Comparison of ENCODE assay signal across 1 cellular context in genomic region chr7:7104314-7104698, GRCh38.
A peak's percentile ranks its signal among the peaks of the same experiment; 100 is the strongest.
TF ChIP-seq lines count a peak whose summit lies in the region.

No MANE protein-coding gene starts in this region.

TF ChIP-seq in K562, 482 proteins besides CTCF, POLR2A, EP300 and RAD21 (continues in another document):
- no peak for TF ChIP-seq ZNF707 (CRISPR knock-in tag; conservative IDR thresholded peaks at IDR 0.05)
- peak; percentile 79; the same call in 1 of the 2 replicates for TF ChIP-seq KLF16 (IDR thresholded peaks at IDR 0.05)
- TF ChIP-seq TFAP4 (CRISPR knock-in tag; IDR thresholded peaks at IDR 0.05; ENCODE audit: borderline replicate concordance): no peak
- TF ChIP-seq POLR2AphosphoS5 (IDR thresholded peaks at IDR 0.05; ENCODE audit: control insufficient read depth, insufficient read depth, low read depth, low read length): peak; percentile 86
- no peak for TF ChIP-seq ZNF354B (CRISPR knock-in tag; IDR thresholded peaks at IDR 0.05)
- no peak for TF ChIP-seq POLR3A (IDR thresholded peaks at IDR 0.05; ENCODE audit: borderline replicate concordance, extremely low read depth, insufficient read depth, insufficient read length)
- no peak for TF ChIP-seq ZBED1 (IDR thresholded peaks at IDR 0.05)
- TF ChIP-seq TAL1 (IDR thresholded peaks at IDR 0.05): peak; percentile 87
- TF ChIP-seq MGA (IDR thresholded peaks at IDR 0.05): no peak
- TF ChIP-seq ZNF551 (CRISPR knock-in tag; IDR thresholded peaks at IDR 0.05): no peak
- TF ChIP-seq SMAD2 (IDR thresholded peaks at IDR 0.05; ENCODE audit: low read depth, low read length): no peak
- TF ChIP-seq MECOM (CRISPR knock-in tag; IDR thresholded peaks at IDR 0.05): 0 out of 2 replicates have a peak, but pooled peaks have one; percentile 33
- peak; percentile 44; the same call in 1 of the 2 replicates for TF ChIP-seq SUPT5H (IDR thresholded peaks at IDR 0.05)
- TF ChIP-seq SMARCA4 (IDR thresholded peaks at IDR 0.05): peak; percentile 92
- peak; percentile 53; the same call in 1 of the 2 replicates for TF ChIP-seq ZKSCAN8 (CRISPR knock-in tag; IDR thresholded peaks at IDR 0.05)
- peak; percentile 57 for TF ChIP-seq SMARCB1 (IDR thresholded peaks at IDR 0.05; ENCODE audit: insufficient read length, low read depth)
- TF ChIP-seq PHF20 (IDR thresholded peaks at IDR 0.05; ENCODE audit: partially characterized antibody): no peak
- no peak for TF ChIP-seq SFPQ (IDR thresholded peaks at IDR 0.05; ENCODE audit: low read depth, low read length)
- TF ChIP-seq MYNN (IDR thresholded peaks at IDR 0.05): no peak
- no peak for TF ChIP-seq MYNN (CRISPR knock-in tag; IDR thresholded peaks at IDR 0.05)
- TF ChIP-seq PBX2 (CRISPR knock-in tag; IDR thresholded peaks at IDR 0.05; ENCODE audit: low read depth): no peak
- peak; percentile 86 for TF ChIP-seq PBX2 (tag; conservative IDR thresholded peaks at IDR 0.05; ENCODE audit: low read depth)
- TF ChIP-seq MTA2 (IDR thresholded peaks at IDR 0.05; ENCODE audit: low read depth): peak; percentile 56
- peak; percentile 55 for TF ChIP-seq TBP (optimal IDR thresholded peaks at IDR 0.05; ENCODE audit: low read depth, low read length)
- TF ChIP-seq ZMIZ1 (IDR thresholded peaks at IDR 0.05; ENCODE audit: low read depth in 2 of 2, low read length in 2 of 2): peak in 1 of 2 experiments; percentile 66; a peak in 1 of 4 replicates
- TF ChIP-seq SMARCC2 (IDR thresholded peaks at IDR 0.05; ENCODE audit: low read depth): peak; percentile 34; the same call in 1 of the 2 replicates
- no peak for TF ChIP-seq CEBPG (CRISPR knock-in tag; IDR thresholded peaks at IDR 0.05)
- no peak for TF ChIP-seq CEBPG (tag; conservative IDR thresholded peaks at IDR 0.05 in 1 of 2, IDR thresholded peaks at IDR 0.05 in 1 of 2)
- TF ChIP-seq SIRT6 (IDR thresholded peaks at IDR 0.05; ENCODE audit: low read depth, low read length): no peak
- TF ChIP-seq NFIC (IDR thresholded peaks at IDR 0.05): peak; percentile 76
- TF ChIP-seq, protein P1, sequence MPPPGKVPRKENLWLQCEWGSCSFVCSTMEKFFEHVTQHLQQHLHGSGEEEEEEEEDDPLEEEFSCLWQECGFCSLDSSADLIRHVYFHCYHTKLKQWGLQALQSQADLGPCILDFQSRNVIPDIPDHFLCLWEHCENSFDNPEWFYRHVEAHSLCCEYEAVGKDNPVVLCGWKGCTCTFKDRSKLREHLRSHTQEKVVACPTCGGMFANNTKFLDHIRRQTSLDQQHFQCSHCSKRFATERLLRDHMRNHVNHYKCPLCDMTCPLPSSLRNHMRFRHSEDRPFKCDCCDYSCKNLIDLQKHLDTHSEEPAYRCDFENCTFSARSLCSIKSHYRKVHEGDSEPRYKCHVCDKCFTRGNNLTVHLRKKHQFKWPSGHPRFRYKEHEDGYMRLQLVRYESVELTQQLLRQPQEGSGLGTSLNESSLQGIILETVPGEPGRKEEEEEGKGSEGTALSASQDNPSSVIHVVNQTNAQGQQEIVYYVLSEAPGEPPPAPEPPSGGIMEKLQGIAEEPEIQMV (tag; conservative IDR thresholded peaks at IDR 0.05; ENCODE audit: low read depth): no peak
- peak; percentile 61; the same call in 1 of the 2 replicates for TF ChIP-seq ZBTB2 (IDR thresholded peaks at IDR 0.05)
